Comparison of ENCODE assay signal across 18 cellular contexts in the genomic region with DNA sequence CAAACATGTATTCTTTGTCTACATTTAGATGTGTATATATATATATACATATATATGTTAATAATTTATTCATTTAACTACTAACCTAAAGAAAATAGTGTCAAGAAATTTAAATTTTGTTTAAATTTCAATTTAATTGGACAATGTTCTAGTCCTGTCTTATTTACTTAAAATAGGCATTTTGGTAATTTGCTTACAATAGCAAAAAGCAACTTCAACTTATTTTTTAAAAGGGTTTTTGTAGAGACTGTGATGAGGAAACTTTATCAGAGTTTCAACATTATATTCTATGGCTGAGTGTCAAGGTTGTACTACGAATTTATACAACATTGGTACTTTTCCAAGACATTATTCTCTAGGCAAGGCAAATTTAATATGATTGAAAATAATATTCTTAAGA.
"Had no signal": no experiment of that assay in that cellular context is flagged by ENCODE, and none has a peak within 500 bp of the region (broad histone marks: within the 10 kb centered on the region; RNA-seq: fewer than 3 reads in every experiment).

No MANE protein-coding gene starts in this region.

- H3K9ac ChIP-seq: KMS-11, SK-N-SH had no signal

- H3K4me3 ChIP-seq: K562 had no signal

- H3K9me3 ChIP-seq: SK-N-SH had no signal

- H3K4me2 ChIP-seq: KMS-11, SK-N-SH had no signal

- DNase-seq: Kasumi-1, MM.1S, NCI-H1092 treated with DMSO at 0.1 percent for 48 hours, NCI-H1436, NCI-H187, NCI-H2029, NCI-H2081 treated with DMSO at 0.1 percent for 48 hours, NCI-H2171 treated with DMSO at 0.1 percent for 48 hours, NCI-H345, NCI-H446 treated with DMSO at 0.1 percent for 48 hours, NCI-H510A treated with DMSO at 0.1 percent for 48 hours, NCI-H526 treated with DMSO at 0.1 percent for 48 hours, NCI-H774, SHP77, SK-N-SH had no signal

- H3K27ac ChIP-seq: KMS-11, RWPE1 had no signal

- FAIRE-seq: K562 had no signal

- ATAC-seq: K562 had no signal
